In genomic region chr7:151519045-151519764, GRCh38 we compare ENCODE assay signal across 8 cellular contexts. TPM values are rescaled to one million over a fixed set of nuclear protein-coding genes. Genes with fewer than 3 reads are reported as not detected.
A peak's percentile ranks its signal among the peaks of the same experiment; 100 is the strongest.
DNase-seq lines count a peak whose midpoint lies in the region; ATAC-seq and TF ChIP-seq lines count a peak whose summit lies in the region.
"Not testable (repeated sequence)": the region's sequence is repeated elsewhere in the genome, so short reads cannot be mapped to it uniquely, and the experiment has no call there.

No MANE protein-coding gene starts in this region.

- H3K27ac Mint-ChIP-seq in activated naive CD4-positive, alpha-beta T cell treated with anti-CD3 and anti-CD28 coated beads, Interleukin-2, amount 50 U/mL, for 72 hours = peak overlapping the region; percentile 97

- peak overlapping the region; percentile 85 for H3K9ac ChIP-seq in neural cell (ENCODE audit: low read length)

- peak; percentile 66 for DNase-seq in D341Med (ENCODE audit: low spot score)
- DNase-seq in T-helper 1 cell = peak; percentile 41 to 64 (median 52)
- DNase-seq in activated naive CD4-positive, alpha-beta T cell treated with anti-CD3 and anti-CD28 coated beads, Interleukin-2, amount 50 U/mL, for 72 hours (ENCODE audit: low spot score in 2 of 2) = peak; percentile 50 to 79
- DNase-seq in germinal center (ENCODE audit: low spot score) = peak; percentile 59
- DNase-seq in stimulated activated CD8-positive, alpha-beta memory T cell treated with anti-CD3 and anti-CD28 coated beads, Interleukin-7, amount 100 ng/mL, for 4 hours (ENCODE audit: low read depth in 2 of 2) = peak; percentile 36 to 65

- not testable (repeated sequence) for H3K9me2 ChIP-seq in neural cell (ENCODE audit: insufficient read depth, low read length)

- not testable (repeated sequence) for H4K20me1 ChIP-seq in neural cell (ENCODE audit: insufficient read depth)

- ATAC-seq in GM21526 (IDR thresholded peaks at IDR 0.05; ENCODE audit: low FRiP score, unreplicated experiment) (peak; percentile 46), HG03571 (IDR thresholded peaks at IDR 0.05; ENCODE audit: unreplicated experiment) (peak; percentile 52)
- peak; percentile 56 to 66 for ATAC-seq in activated naive CD4-positive, alpha-beta T cell treated with anti-CD3 and anti-CD28 coated beads, Interleukin-2, amount 50 U/mL, for 72 hours

- not testable (repeated sequence) for H3K9me3 ChIP-seq in neural cell (ENCODE audit: low read length)

- H3K79me2 ChIP-seq in neural cell (replicated peaks; ENCODE audit: insufficient read depth, low read length) = peaks cover 47% of the 10 kb centered on the region

- not testable (repeated sequence) for H2AFZ ChIP-seq in neural cell (ENCODE audit: low read depth, low read length)

- not testable (repeated sequence) for H3K4me2 ChIP-seq in neural cell (ENCODE audit: low read length)

- peak; percentile 25 for TF ChIP-seq CTCF in neural cell (IDR thresholded peaks at IDR 0.05; ENCODE audit: poor library complexity, severe bottlenecking)

- peaks cover 7 to 29% of the 10 kb centered on the region in 2 donors for H3K36me3 Mint-ChIP-seq in activated naive CD4-positive, alpha-beta T cell treated with anti-CD3 and anti-CD28 coated beads, Interleukin-2, amount 50 U/mL, for 72 hours

- not testable (repeated sequence) for H3K9me3 Mint-ChIP-seq in activated naive CD4-positive, alpha-beta T cell treated with anti-CD3 and anti-CD28 coated beads, Interleukin-2, amount 50 U/mL, for 72 hours

- H3K4me3 ChIP-seq in neural cell (ENCODE audit: low read length) = peak overlapping the region; percentile 82

- not testable (repeated sequence) for H3K27me3 ChIP-seq in neural cell (ENCODE audit: insufficient read depth, low read depth, low read length)

- TF ChIP-seq RAD21 in neural cell (conservative IDR thresholded peaks at IDR 0.05) = peak; percentile 54

- H3K36me3 ChIP-seq in neural cell (ENCODE audit: insufficient read depth, low read length) = not testable (repeated sequence)

- not testable (repeated sequence) for TF ChIP-seq EP300 in neural cell (conservative IDR thresholded peaks at IDR 0.05; ENCODE audit: poor library complexity, severe bottlenecking)

- H3F3A ChIP-seq in neural cell (ENCODE audit: insufficient read depth, low read length, poor library complexity, severe bottlenecking) = not testable (repeated sequence)

- peak overlapping the region; percentile 87 for H3K27ac ChIP-seq in neural cell (ENCODE audit: low read length)

TF ChIP-seq in neural cell, 6 proteins besides CTCF, POLR2A, EP300 and RAD21:
- TF ChIP-seq POLR2AphosphoS5 (IDR thresholded peaks at IDR 0.05) = peak; percentile 45
- peak; percentile 54 for TF ChIP-seq SMC3 (conservative IDR thresholded peaks at IDR 0.05; ENCODE audit: poor library complexity)
- peak; percentile 91 for TF ChIP-seq MXI1 (conservative IDR thresholded peaks at IDR 0.05; ENCODE audit: poor library complexity, severe bottlenecking)
- TF ChIP-seq, protein P1, sequence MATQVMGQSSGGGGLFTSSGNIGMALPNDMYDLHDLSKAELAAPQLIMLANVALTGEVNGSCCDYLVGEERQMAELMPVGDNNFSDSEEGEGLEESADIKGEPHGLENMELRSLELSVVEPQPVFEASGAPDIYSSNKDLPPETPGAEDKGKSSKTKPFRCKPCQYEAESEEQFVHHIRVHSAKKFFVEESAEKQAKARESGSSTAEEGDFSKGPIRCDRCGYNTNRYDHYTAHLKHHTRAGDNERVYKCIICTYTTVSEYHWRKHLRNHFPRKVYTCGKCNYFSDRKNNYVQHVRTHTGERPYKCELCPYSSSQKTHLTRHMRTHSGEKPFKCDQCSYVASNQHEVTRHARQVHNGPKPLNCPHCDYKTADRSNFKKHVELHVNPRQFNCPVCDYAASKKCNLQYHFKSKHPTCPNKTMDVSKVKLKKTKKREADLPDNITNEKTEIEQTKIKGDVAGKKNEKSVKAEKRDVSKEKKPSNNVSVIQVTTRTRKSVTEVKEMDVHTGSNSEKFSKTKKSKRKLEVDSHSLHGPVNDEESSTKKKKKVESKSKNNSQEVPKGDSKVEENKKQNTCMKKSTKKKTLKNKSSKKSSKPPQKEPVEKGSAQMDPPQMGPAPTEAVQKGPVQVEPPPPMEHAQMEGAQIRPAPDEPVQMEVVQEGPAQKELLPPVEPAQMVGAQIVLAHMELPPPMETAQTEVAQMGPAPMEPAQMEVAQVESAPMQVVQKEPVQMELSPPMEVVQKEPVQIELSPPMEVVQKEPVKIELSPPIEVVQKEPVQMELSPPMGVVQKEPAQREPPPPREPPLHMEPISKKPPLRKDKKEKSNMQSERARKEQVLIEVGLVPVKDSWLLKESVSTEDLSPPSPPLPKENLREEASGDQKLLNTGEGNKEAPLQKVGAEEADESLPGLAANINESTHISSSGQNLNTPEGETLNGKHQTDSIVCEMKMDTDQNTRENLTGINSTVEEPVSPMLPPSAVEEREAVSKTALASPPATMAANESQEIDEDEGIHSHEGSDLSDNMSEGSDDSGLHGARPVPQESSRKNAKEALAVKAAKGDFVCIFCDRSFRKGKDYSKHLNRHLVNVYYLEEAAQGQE (IDR thresholded peaks at IDR 0.05; ENCODE audit: borderline replicate concordance) = peak; percentile 51

RNA-seq across cellular contexts. Expression of gene RHEB, which starts 0.5 kb away (rescaled TPM):
- total RNA-seq in activated naive CD4-positive, alpha-beta T cell treated with anti-CD3 and anti-CD28 coated beads, Interleukin-2, amount 50 U/mL, for 72 hours = 10 to 100 TPM; 37.1 to 81.9 TPM
- 229 and 289 TPM in 2 replicates for polyA plus RNA-seq in neural cell
- 80.8 and 98.5 TPM in 2 replicates for polyA minus RNA-seq in neural cell

Comparison
In these comparisons a context has a peak if more than half of its experiments do, and no peak if none do; other contexts are left out.
1. Peak in every context shown above with its lines: DNase-seq, ATAC-seq, H3K4me3 ChIP-seq and H3K27ac ChIP-seq.